ENCODE assay signal across 2 cellular contexts in the genomic region with DNA sequence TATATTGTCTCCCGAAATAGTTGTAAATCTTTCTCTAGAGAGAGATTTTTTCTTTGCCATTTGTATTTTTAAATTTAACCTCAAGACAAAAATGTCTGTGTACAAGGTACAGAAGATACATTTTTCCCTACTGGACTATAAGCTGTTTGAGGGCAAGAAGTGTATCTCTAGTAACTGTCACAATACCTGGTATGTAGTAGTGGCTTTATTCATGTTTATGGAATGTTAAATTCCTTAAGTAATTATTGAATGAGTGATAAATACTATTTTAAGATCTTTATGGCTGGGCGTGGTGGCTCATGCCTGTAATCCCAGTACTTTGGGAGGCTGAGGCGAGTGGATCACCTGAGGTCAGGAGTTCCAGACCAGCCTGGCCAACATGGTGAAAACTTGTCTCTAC.
TF ChIP-seq lines count a peak whose summit lies in the region.

No MANE protein-coding gene starts in this region.

TF ChIP-seq in SK-N-SH, 30 proteins besides CTCF, POLR2A, EP300 and RAD21:
- TF ChIP-seq FOSL2 (IDR thresholded peaks at IDR 0.05; ENCODE audit: borderline replicate concordance, low read depth) (no peak), TEAD4 (IDR thresholded peaks at IDR 0.05; ENCODE audit: borderline replicate concordance, insufficient read depth) (no peak), TAF1 (IDR thresholded peaks at IDR 0.05; ENCODE audit: borderline replicate concordance, low read depth, low read length) (no peak), NRF1 (IDR thresholded peaks at IDR 0.05; ENCODE audit: low read depth, low read length) (no peak)
- TF ChIP-seq, protein P1, sequence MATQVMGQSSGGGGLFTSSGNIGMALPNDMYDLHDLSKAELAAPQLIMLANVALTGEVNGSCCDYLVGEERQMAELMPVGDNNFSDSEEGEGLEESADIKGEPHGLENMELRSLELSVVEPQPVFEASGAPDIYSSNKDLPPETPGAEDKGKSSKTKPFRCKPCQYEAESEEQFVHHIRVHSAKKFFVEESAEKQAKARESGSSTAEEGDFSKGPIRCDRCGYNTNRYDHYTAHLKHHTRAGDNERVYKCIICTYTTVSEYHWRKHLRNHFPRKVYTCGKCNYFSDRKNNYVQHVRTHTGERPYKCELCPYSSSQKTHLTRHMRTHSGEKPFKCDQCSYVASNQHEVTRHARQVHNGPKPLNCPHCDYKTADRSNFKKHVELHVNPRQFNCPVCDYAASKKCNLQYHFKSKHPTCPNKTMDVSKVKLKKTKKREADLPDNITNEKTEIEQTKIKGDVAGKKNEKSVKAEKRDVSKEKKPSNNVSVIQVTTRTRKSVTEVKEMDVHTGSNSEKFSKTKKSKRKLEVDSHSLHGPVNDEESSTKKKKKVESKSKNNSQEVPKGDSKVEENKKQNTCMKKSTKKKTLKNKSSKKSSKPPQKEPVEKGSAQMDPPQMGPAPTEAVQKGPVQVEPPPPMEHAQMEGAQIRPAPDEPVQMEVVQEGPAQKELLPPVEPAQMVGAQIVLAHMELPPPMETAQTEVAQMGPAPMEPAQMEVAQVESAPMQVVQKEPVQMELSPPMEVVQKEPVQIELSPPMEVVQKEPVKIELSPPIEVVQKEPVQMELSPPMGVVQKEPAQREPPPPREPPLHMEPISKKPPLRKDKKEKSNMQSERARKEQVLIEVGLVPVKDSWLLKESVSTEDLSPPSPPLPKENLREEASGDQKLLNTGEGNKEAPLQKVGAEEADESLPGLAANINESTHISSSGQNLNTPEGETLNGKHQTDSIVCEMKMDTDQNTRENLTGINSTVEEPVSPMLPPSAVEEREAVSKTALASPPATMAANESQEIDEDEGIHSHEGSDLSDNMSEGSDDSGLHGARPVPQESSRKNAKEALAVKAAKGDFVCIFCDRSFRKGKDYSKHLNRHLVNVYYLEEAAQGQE (IDR thresholded peaks at IDR 0.05; ENCODE audit: low read depth, low read length) = no peak
- TF ChIP-seq, protein P2, sequence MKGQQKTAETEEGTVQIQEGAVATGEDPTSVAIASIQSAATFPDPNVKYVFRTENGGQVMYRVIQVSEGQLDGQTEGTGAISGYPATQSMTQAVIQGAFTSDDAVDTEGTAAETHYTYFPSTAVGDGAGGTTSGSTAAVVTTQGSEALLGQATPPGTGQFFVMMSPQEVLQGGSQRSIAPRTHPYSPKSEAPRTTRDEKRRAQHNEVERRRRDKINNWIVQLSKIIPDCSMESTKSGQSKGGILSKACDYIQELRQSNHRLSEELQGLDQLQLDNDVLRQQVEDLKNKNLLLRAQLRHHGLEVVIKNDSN (IDR thresholded peaks at IDR 0.05; ENCODE audit: borderline replicate concordance, low read depth) = no peak

TF ChIP-seq in SK-N-SH treated with all-trans-retinoic acid at 6 μM for 48 hours, 23 proteins besides CTCF, POLR2A, EP300 and RAD21:
- TF ChIP-seq OSR1 (CRISPR knock-in tag; IDR thresholded peaks at IDR 0.05) = no peak
- TF ChIP-seq ZNF565 (CRISPR knock-in tag; conservative IDR thresholded peaks at IDR 0.05; ENCODE audit: low read depth) = no peak
